Comparison of ENCODE assay signal across 13 cellular contexts in genomic region chr22:30224161-30224857, GRCh38. TPM values are rescaled to one million over a fixed set of nuclear protein-coding genes. Genes with fewer than 3 reads are reported as not detected.
DNase-seq lines count a peak whose midpoint lies in the region; ATAC-seq, FAIRE-seq and TF ChIP-seq lines count a peak whose summit lies in the region.
"Had no signal": no experiment of that assay in that cellular context is flagged by ENCODE, and none has a peak within 500 bp of the region (broad histone marks: within the 10 kb centered on the region; RNA-seq: fewer than 3 reads in every experiment).

No MANE protein-coding gene starts in this region.

- no peak overlapping the region for H3K9ac ChIP-seq in DND-41 (ENCODE audit: low read depth, low read length)

- POLR2A ChIA-PET in WTC11 (lab: Charles Lee): interaction anchor here (0.7 kb wide), 1 partner anchor 22 kb away, joined by 3 read pairs; no protein-coding TSS in a partner anchor

- H3K9me3 ChIP-seq in DND-41 (ENCODE audit: insufficient read depth, low read length, severe bottlenecking) (no peaks in the 10 kb centered on the region), small intestine (ENCODE audit: control insufficient read depth, low read depth) (no peaks in the 10 kb centered on the region)
- H3K9me3 ChIP-seq: Peyer's patch, testis had no signal

- peaks cover 14% of the 10 kb centered on the region for H3K4me1 Mint-ChIP-seq in WTC11
- peaks cover 19% of the 10 kb centered on the region for H3K4me1 Mint-ChIP-seq in mesothelial cell of epicardium
- peaks cover 12% of the 10 kb centered on the region for H3K4me1 Mint-ChIP-seq in CD14-positive monocyte

- no peaks in the 10 kb centered on the region for H3K36me3 ChIP-seq in DND-41 (ENCODE audit: insufficient read depth, low read length)
- no peaks in the 10 kb centered on the region for H3K36me3 ChIP-seq in small intestine (ENCODE audit: control insufficient read depth in 2 of 2, insufficient read depth in 2 of 2, low read length in 2 of 2)
- H3K36me3 ChIP-seq: Peyer's patch had no signal

- no peak overlapping the region for H3K4me2 ChIP-seq in DND-41 (ENCODE audit: insufficient read depth, low read length)

- no peaks in the 10 kb centered on the region for H3K79me2 ChIP-seq in DND-41 (ENCODE audit: insufficient read depth, low read length)

- no peak for FAIRE-seq in small intestine (lab: Jason Lieb, UNC)
- FAIRE-seq: colon had no signal

- no peaks in the 10 kb centered on the region for H4K20me1 ChIP-seq in DND-41 (ENCODE audit: insufficient read depth, low read length)

- no peak overlapping the region for H3K27ac Mint-ChIP-seq in WTC11
- H3K27ac Mint-ChIP-seq in mesothelial cell of epicardium: peak overlapping the region; percentile 77
- no peak overlapping the region for H3K27ac Mint-ChIP-seq in CD14-positive monocyte

- H3K27ac ChIP-seq in DND-41 (ENCODE audit: low read length) (peak overlapping the region; percentile 11), small intestine (ENCODE audit: low read depth in 1 of 2, low read length in 1 of 2) (no peak overlapping the region)
- H3K27ac ChIP-seq: Peyer's patch, testis had no signal

- H3K4me3 ChIP-seq in DND-41 (ENCODE audit: low read depth in 1 of 2, low read length in 2 of 2) (no peak overlapping the region), small intestine (ENCODE audit: low read depth in 1 of 2, low read length in 2 of 2) (no peak overlapping the region)
- H3K4me3 ChIP-seq: Peyer's patch, testis had no signal

- 46 to 64% (median 60%) methylated on average over 11 of the region's 11 CpGs for WGBS in small intestine, 3 donors

- TF ChIP-seq CTCF in DND-41 (IDR thresholded peaks at IDR 0.05; ENCODE audit: borderline replicate concordance, extremely low read depth, low read length, poor library complexity, severe bottlenecking): no peak
- no peak for TF ChIP-seq CTCF in WTC11 (IDR thresholded peaks at IDR 0.05)
- TF ChIP-seq CTCF in mesothelial cell of epicardium (IDR thresholded peaks at IDR 0.05; ENCODE audit: unreplicated experiment): no peak
- TF ChIP-seq CTCF in CD14-positive monocyte (IDR thresholded peaks at IDR 0.05): no peak

- H3K36me3 Mint-ChIP-seq in WTC11 (no peaks in the 10 kb centered on the region), mesothelial cell of epicardium (no peaks in the 10 kb centered on the region), CD14-positive monocyte (no peaks in the 10 kb centered on the region)

- H3K4me3 Mint-ChIP-seq in WTC11 (no peak overlapping the region), mesothelial cell of epicardium (no peak overlapping the region), CD14-positive monocyte (no peak overlapping the region)

- H3K27me3 Mint-ChIP-seq in WTC11 (ENCODE audit: low read depth) (peaks cover 3% of the 10 kb centered on the region; the same call in 1 of the 2 replicates), mesothelial cell of epicardium (ENCODE audit: low read depth) (no peaks in the 10 kb centered on the region), CD14-positive monocyte (ENCODE audit: low read depth in 3 of 3) (peaks cover 28 to 45% (median 39%) of the 10 kb centered on the region in 3 donors)

- intact Hi-C loops in CD14-positive monocyte (cut with micrococcal nuclease): no loop called here

- no peak overlapping the region for H2AFZ ChIP-seq in DND-41 (ENCODE audit: low read depth, low read length)

- CTCF ChIA-PET in WTC11 (lab: Charles Lee): interaction anchor here (1.0 to 1.7 kb wide), 2 partner anchors 10 to 116 kb away, joined by 5 read pairs; no protein-coding TSS in a partner anchor

- ATAC-seq in DND-41 (ENCODE audit: insufficient read depth, low read depth) (no peak), WTC11 (peak; percentile 76)

- DNase-seq in DND-41 (no peak), HT1080 (ENCODE audit: low read depth) (peak; percentile 57), WTC11 (ENCODE audit: low spot score) (no peak), mesothelial cell of epicardium (ENCODE audit: low spot score in 2 of 2, unreplicated experiment in 2 of 2) (no peak), CD14-positive monocyte (ENCODE audit: low spot score) (no peak), cortex of kidney (lab: John Stamatoyannopoulos, UW) (no peak), small intestine (no peak)
- no peak for DNase-seq in activated T-cell treated with anti-CD3 and anti-CD28 coated beads, Interleukin-2, amount 50 U/mL, for 1 hour
- DNase-seq: head of caudate nucleus, NCI-H1105, Peyer's patch, testis had no signal

- H3K27me3 ChIP-seq in DND-41 (ENCODE audit: insufficient read depth, low read length, poor library complexity) (no peaks in the 10 kb centered on the region), small intestine (ENCODE audit: control insufficient read depth in 2 of 2, insufficient read depth in 2 of 2, low read length in 2 of 2) (no peaks in the 10 kb centered on the region)
- H3K27me3 ChIP-seq: Peyer's patch, testis had no signal

- H3K9me3 Mint-ChIP-seq in WTC11: no peaks in the 10 kb centered on the region
- H3K9me3 Mint-ChIP-seq in mesothelial cell of epicardium: peaks cover 4% of the 10 kb centered on the region
- peaks cover 0 to 4% (median 4%) of the 10 kb centered on the region in 7 donors for H3K9me3 Mint-ChIP-seq in CD14-positive monocyte

- H3K4me1 ChIP-seq in DND-41 (ENCODE audit: insufficient read depth, low read length): peaks cover 68% of the 10 kb centered on the region
- peaks cover 0 to 2% of the 10 kb centered on the region in 2 donors for H3K4me1 ChIP-seq in small intestine (ENCODE audit: control insufficient read depth in 2 of 2, insufficient read depth in 1 of 2, low read depth in 1 of 2, low read length in 1 of 2)

TF ChIP-seq in WTC11, 78 proteins besides CTCF, POLR2A, EP300 and RAD21:
- TF ChIP-seq, protein P1, sequence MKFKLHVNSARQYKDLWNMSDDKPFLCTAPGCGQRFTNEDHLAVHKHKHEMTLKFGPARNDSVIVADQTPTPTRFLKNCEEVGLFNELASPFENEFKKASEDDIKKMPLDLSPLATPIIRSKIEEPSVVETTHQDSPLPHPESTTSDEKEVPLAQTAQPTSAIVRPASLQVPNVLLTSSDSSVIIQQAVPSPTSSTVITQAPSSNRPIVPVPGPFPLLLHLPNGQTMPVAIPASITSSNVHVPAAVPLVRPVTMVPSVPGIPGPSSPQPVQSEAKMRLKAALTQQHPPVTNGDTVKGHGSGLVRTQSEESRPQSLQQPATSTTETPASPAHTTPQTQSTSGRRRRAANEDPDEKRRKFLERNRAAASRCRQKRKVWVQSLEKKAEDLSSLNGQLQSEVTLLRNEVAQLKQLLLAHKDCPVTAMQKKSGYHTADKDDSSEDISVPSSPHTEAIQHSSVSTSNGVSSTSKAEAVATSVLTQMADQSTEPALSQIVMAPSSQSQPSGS (CRISPR knock-in tag; IDR thresholded peaks at IDR 0.05; ENCODE audit: borderline replicate concordance, low read depth): no peak
- no peak for TF ChIP-seq ZNF219 (CRISPR knock-in tag; IDR thresholded peaks at IDR 0.05; ENCODE audit: borderline replicate concordance)
- TF ChIP-seq, protein P2, sequence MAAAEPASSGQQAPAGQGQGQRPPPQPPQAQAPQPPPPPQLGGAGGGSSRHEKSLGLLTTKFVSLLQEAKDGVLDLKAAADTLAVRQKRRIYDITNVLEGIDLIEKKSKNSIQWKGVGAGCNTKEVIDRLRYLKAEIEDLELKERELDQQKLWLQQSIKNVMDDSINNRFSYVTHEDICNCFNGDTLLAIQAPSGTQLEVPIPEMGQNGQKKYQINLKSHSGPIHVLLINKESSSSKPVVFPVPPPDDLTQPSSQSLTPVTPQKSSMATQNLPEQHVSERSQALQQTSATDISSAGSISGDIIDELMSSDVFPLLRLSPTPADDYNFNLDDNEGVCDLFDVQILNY (CRISPR knock-in tag; IDR thresholded peaks at IDR 0.05): no peak
- TF ChIP-seq ESRRA (CRISPR knock-in tag; IDR thresholded peaks at IDR 0.05; ENCODE audit: borderline replicate concordance): no peak
- TF ChIP-seq FOXJ3 (CRISPR knock-in tag; IDR thresholded peaks at IDR 0.05; ENCODE audit: borderline replicate concordance): no peak
- TF ChIP-seq ZNF512 (CRISPR knock-in tag; IDR thresholded peaks at IDR 0.05; ENCODE audit: borderline replicate concordance): no peak
- TF ChIP-seq TEAD4 (CRISPR knock-in tag; IDR thresholded peaks at IDR 0.05): no peak
- no peak for TF ChIP-seq RORB (CRISPR knock-in tag; IDR thresholded peaks at IDR 0.05)

RNA-seq across cellular contexts. Expression of gene LIF, which starts 22.2 kb away (rescaled TPM):
- 7.7 and 8.8 TPM in 2 replicates for total RNA-seq in HT1080 (2014; rRNA removed; shearing (Covaris generic))
- 22.5 and 23.6 TPM in 2 replicates for polyA plus RNA-seq in HT1080 (2015; cell fraction: cytosol; rRNA removed)
- 90.4 and 101 TPM in 2 replicates for polyA plus RNA-seq in HT1080 (2015; cell fraction: nucleus; rRNA removed)
- 4.6 to 7.2 TPM (median 6.1 TPM) in 3 replicates for total RNA-seq in WTC11 (2021)
- total RNA-seq in mesothelial cell of epicardium: 15.4 to 16.9 TPM (median 15.8 TPM) in 3 replicates
- not detected for polyA plus RNA-seq in CD14-positive monocyte
- 1 to 10 TPM; 3.0 to 7.7 (median 4.2) TPM for polyA plus RNA-seq in small intestine

RNA-seq across cellular contexts. Expression of gene OSM, which starts 42.3 kb away (rescaled TPM):
- not detected in 2 replicates for total RNA-seq in HT1080 (2014; rRNA removed; shearing (Covaris generic))
- not detected in 2 replicates for polyA plus RNA-seq in HT1080 (2015; cell fraction: cytosol; rRNA removed)
- not detected in 2 replicates for polyA plus RNA-seq in HT1080 (2015; cell fraction: nucleus; rRNA removed)
- total RNA-seq in WTC11 (2021) (not detected in 3 replicates), mesothelial cell of epicardium (not detected in 3 replicates)
- polyA plus RNA-seq in CD14-positive monocyte (100 to 1,000 TPM in 1 of 2 donors, 10 to 100 TPM in 1; 48.0 to 146 TPM), small intestine (under 1 TPM in 1 of 3 donors, not detected in 2; 0.55 TPM)
- total RNA-seq: Peyer's patch had no signal
